Comparison of ENCODE assay signal across 24 cellular contexts in the genomic region with DNA sequence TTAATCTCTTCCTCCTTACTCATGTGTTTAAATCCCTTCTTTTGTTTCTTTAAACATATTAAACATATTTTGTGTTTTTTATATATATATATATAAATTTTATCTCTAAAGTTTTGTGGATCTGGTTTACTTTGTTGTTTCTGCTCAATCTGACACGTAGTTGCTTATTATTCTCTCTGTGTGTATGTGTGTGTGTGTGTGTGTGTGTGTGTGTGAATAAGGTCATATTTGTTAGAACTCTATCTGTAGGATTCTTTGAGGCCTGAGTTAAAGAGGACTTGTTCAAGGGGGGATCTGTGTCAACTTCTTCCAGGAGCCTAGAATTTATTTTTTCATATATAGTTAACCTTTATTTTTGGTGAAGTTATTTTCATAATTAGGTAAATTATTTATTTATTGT. TPM values are rescaled to one million over a fixed set of nuclear protein-coding genes. Genes with fewer than 3 reads are reported as not detected.
DNase-seq lines count a peak whose midpoint lies in the region; ATAC-seq, FAIRE-seq and TF ChIP-seq lines count a peak whose summit lies in the region.
"Had no signal": no experiment of that assay in that cellular context is flagged by ENCODE, and none has a peak within 500 bp of the region (broad histone marks: within the 10 kb centered on the region; RNA-seq: fewer than 3 reads in every experiment).

No MANE protein-coding gene starts in this region.

- peak overlapping the region; percentile 47 for H3K4me3 ChIP-seq in Loucy (ENCODE audit: low read length, poor library complexity, severe bottlenecking)
- H3K4me3 ChIP-seq in neutrophil (ENCODE audit: low read depth in 1 of 2, low read length in 1 of 2), result peak overlapping the region in 1 of 2 experiments; percentile 50

- no peaks in the 10 kb centered on the region for H3K9me3 Mint-ChIP-seq in activated T-cell treated with anti-CD3 and anti-CD28 coated beads, Interleukin-2, amount 50 U/mL, for 24 hours
- H3K9me3 Mint-ChIP-seq in activated naive CD8-positive, alpha-beta T cell treated with anti-CD3 and anti-CD28 coated beads, Interleukin-2, amount 10 ng/mL, durations not matched to agents 7 days and 5 days, result no peaks in the 10 kb centered on the region
- H3K9me3 Mint-ChIP-seq: brain, endodermal cell, nephron progenitor cell had no signal

- ATAC-seq in activated naive CD8-positive, alpha-beta T cell treated with anti-CD3 and anti-CD28 coated beads, Interleukin-2, amount 10 ng/mL, durations not matched to agents 7 days and 5 days (ENCODE audit: low read depth), result no peak
- ATAC-seq: HCT116, sciatic nerve had no signal

- TF ChIP-seq CTCF in Loucy (conservative IDR thresholded peaks at IDR 0.05; ENCODE audit: low read length) (no peak), neutrophil (IDR thresholded peaks at IDR 0.05) (no peak)

- H3K9me3 ChIP-seq in Loucy (ENCODE audit: insufficient read depth, low read depth, low read length) (no peaks in the 10 kb centered on the region), neutrophil (no peaks in the 10 kb centered on the region)
- H3K9me3 ChIP-seq: BLaER1, thoracic aorta had no signal

- peak overlapping the region; percentile 96 for H3K27ac ChIP-seq in neutrophil

- peak overlapping the region; percentile 59 for H3K9ac ChIP-seq in Loucy (ENCODE audit: low read depth, low read length, poor library complexity, severe bottlenecking)

- H3K79me2 ChIP-seq in Loucy (ENCODE audit: insufficient read depth, low read length), result peaks cover 49% of the 10 kb centered on the region

- no peak for FAIRE-seq in GM12892 (lab: Jason Lieb, UNC)
- FAIRE-seq: colon, HTR-8/SVneo had no signal

- H3K9me2 ChIP-seq in Loucy (replicated peaks; ENCODE audit: low read depth, low read length), result no peaks in the 10 kb centered on the region

- peak overlapping the region; percentile 65 for H3K4me3 Mint-ChIP-seq in activated T-cell treated with anti-CD3 and anti-CD28 coated beads, Interleukin-2, amount 50 U/mL, for 24 hours
- peak overlapping the region; percentile 79 for H3K4me3 Mint-ChIP-seq in activated naive CD8-positive, alpha-beta T cell treated with anti-CD3 and anti-CD28 coated beads, Interleukin-2, amount 10 ng/mL, durations not matched to agents 7 days and 5 days
- H3K4me3 Mint-ChIP-seq: brain, endodermal cell, nephron progenitor cell had no signal

- no peak for TF ChIP-seq POLR2A in GM12892 (IDR thresholded peaks at IDR 0.05; ENCODE audit: low read depth, low read length)

- no peaks in the 10 kb centered on the region for H4K20me1 ChIP-seq in Loucy (ENCODE audit: insufficient read depth, low read length, poor library complexity, severe bottlenecking)
- H4K20me1 ChIP-seq: BLaER1 had no signal

- H3K27me3 ChIP-seq in Loucy (ENCODE audit: insufficient read depth, low read length, poor library complexity, severe bottlenecking) (no peaks in the 10 kb centered on the region), neutrophil (no peaks in the 10 kb centered on the region)
- H3K27me3 ChIP-seq: BLaER1 had no signal

- H3K4me1 ChIP-seq in Loucy (ENCODE audit: insufficient read depth, low read length, poor library complexity, severe bottlenecking) (peaks cover 87% of the 10 kb centered on the region), neutrophil (ENCODE audit: control insufficient read depth in 1 of 2, insufficient read depth in 1 of 2, low read depth in 1 of 2, low read length in 1 of 2) (peaks cover 54 to 75% of the 10 kb centered on the region in 2 experiments)

- peaks cover 60% of the 10 kb centered on the region for H3K36me3 Mint-ChIP-seq in activated T-cell treated with anti-CD3 and anti-CD28 coated beads, Interleukin-2, amount 50 U/mL, for 24 hours (ENCODE audit: low read depth)
- peaks cover 50% of the 10 kb centered on the region for H3K36me3 Mint-ChIP-seq in activated naive CD8-positive, alpha-beta T cell treated with anti-CD3 and anti-CD28 coated beads, Interleukin-2, amount 10 ng/mL, durations not matched to agents 7 days and 5 days
- H3K36me3 Mint-ChIP-seq: brain had no signal

- peak overlapping the region; percentile 87 for H3K27ac Mint-ChIP-seq in activated T-cell treated with anti-CD3 and anti-CD28 coated beads, Interleukin-2, amount 50 U/mL, for 24 hours
- peak overlapping the region; percentile 82 for H3K27ac Mint-ChIP-seq in activated naive CD8-positive, alpha-beta T cell treated with anti-CD3 and anti-CD28 coated beads, Interleukin-2, amount 10 ng/mL, durations not matched to agents 7 days and 5 days
- H3K27ac Mint-ChIP-seq: brain, endodermal cell, nephron progenitor cell had no signal

- H2AFZ ChIP-seq in Loucy (ENCODE audit: low read length), result no peak overlapping the region

- no peak for DNase-seq in activated T-cell treated with anti-CD3 and anti-CD28 coated beads, Interleukin-2, amount 50 U/mL, for 24 hours
- no peak for DNase-seq in activated T-cell treated with anti-CD3 and anti-CD28 coated beads for 4 hours
- DNase-seq in activated naive CD8-positive, alpha-beta T cell treated with anti-CD3 and anti-CD28 coated beads, Interleukin-2, amount 10 ng/mL, durations not matched to agents 7 days and 5 days, result no peak
- no peak for DNase-seq in GM12892 (ENCODE audit: insufficient read length)
- no peak for DNase-seq in DMS53 (lab: John Stamatoyannopoulos, UW)
- DNase-seq in D341Med (ENCODE audit: low spot score), result no peak
- DNase-seq: DMS153; endodermal cell; Kasumi-1; mesendoderm; NCI-H1417; NCI-H446 treated with DMSO at 0.1 percent for 48 hours; nephron progenitor cell; stimulated activated CD4-positive, alpha-beta T cell treated with anti-CD3 and anti-CD28 coated beads, Interleukin-15, amount 100 ng/mL, for 24 hours had no signal

- POLR2A ChIA-PET in activated naive CD8-positive, alpha-beta T cell treated with anti-CD3 and anti-CD28 coated beads, Interleukin-2, amount 10 ng/mL, durations not matched to agents 7 days and 5 days (lab: Charles Lee), result interaction anchor here (8.5 kb wide), 1 partner anchor 15 kb away, joined by 169 read pairs; a partner anchor contains a TSS

- peaks cover 77% of the 10 kb centered on the region for H3K4me1 Mint-ChIP-seq in activated T-cell treated with anti-CD3 and anti-CD28 coated beads, Interleukin-2, amount 50 U/mL, for 24 hours (ENCODE audit: low read depth)
- peaks cover 59% of the 10 kb centered on the region for H3K4me1 Mint-ChIP-seq in activated naive CD8-positive, alpha-beta T cell treated with anti-CD3 and anti-CD28 coated beads, Interleukin-2, amount 10 ng/mL, durations not matched to agents 7 days and 5 days
- H3K4me1 Mint-ChIP-seq: brain, endodermal cell, nephron progenitor cell had no signal

- peak overlapping the region; percentile 52 for H3K4me2 ChIP-seq in Loucy (ENCODE audit: low read depth, low read length, poor library complexity, severe bottlenecking)

- H3K36me3 ChIP-seq in Loucy (ENCODE audit: insufficient read depth, low read length), result no peaks in the 10 kb centered on the region
- H3K36me3 ChIP-seq in neutrophil, result peaks cover 20% of the 10 kb centered on the region
- H3K36me3 ChIP-seq: thoracic aorta had no signal

- peaks cover 9% of the 10 kb centered on the region; the same call in 1 of the 2 replicates for H3F3A ChIP-seq in Loucy (ENCODE audit: low read depth)

- H3K27me3 Mint-ChIP-seq in activated T-cell treated with anti-CD3 and anti-CD28 coated beads, Interleukin-2, amount 50 U/mL, for 24 hours, result no peaks in the 10 kb centered on the region
- no peaks in the 10 kb centered on the region for H3K27me3 Mint-ChIP-seq in activated naive CD8-positive, alpha-beta T cell treated with anti-CD3 and anti-CD28 coated beads, Interleukin-2, amount 10 ng/mL, durations not matched to agents 7 days and 5 days
- H3K27me3 Mint-ChIP-seq: brain had no signal

RNA-seq across cellular contexts. Expression of a gene that starts 2.7 kb away (rescaled TPM):
- total RNA-seq in activated naive CD8-positive, alpha-beta T cell treated with anti-CD3 and anti-CD28 coated beads, Interleukin-2, amount 10 ng/mL, durations not matched to agents 7 days and 5 days, result 10 to 100 TPM; 23.2 to 23.6 TPM
- polyA plus RNA-seq in GM12892 (2012; ENCODE audit: missing spikeins), result 5.9 TPM
- total RNA-seq: A673, endodermal cell had no signal

RNA-seq across cellular contexts. Expression of a gene that starts 14.6 kb away (rescaled TPM):
- total RNA-seq in activated naive CD8-positive, alpha-beta T cell treated with anti-CD3 and anti-CD28 coated beads, Interleukin-2, amount 10 ng/mL, durations not matched to agents 7 days and 5 days, result 10 to 100 TPM; 24.7 to 28.2 TPM
- 6.9 TPM for polyA plus RNA-seq in GM12892 (2012; ENCODE audit: missing spikeins)
